8 cellular contexts compared by ENCODE assay signal in genomic region chrX:71534773-71535544, GRCh38. TPM values are rescaled to one million over a fixed set of nuclear protein-coding genes. Genes with fewer than 3 reads are reported as not detected.
DNase-seq lines count a peak whose midpoint lies in the region; ATAC-seq and TF ChIP-seq lines count a peak whose summit lies in the region.

No MANE protein-coding gene starts in this region.

- H3K27ac Mint-ChIP-seq in activated naive CD4-positive, alpha-beta T cell treated with anti-CD3 and anti-CD28 coated beads, Interleukin-2, amount 50 U/mL, for 24 hours = peak overlapping the region; percentile 100

- peaks cover 32% of the 10 kb centered on the region for H3K36me3 Mint-ChIP-seq in activated naive CD4-positive, alpha-beta T cell treated with anti-CD3 and anti-CD28 coated beads, Interleukin-2, amount 50 U/mL, for 24 hours

- peaks cover 0 to 6% (median 0%) of the 10 kb centered on the region in 4 donors for H3K36me3 ChIP-seq in upper lobe of left lung

- H3K4me3 Mint-ChIP-seq in activated naive CD4-positive, alpha-beta T cell treated with anti-CD3 and anti-CD28 coated beads, Interleukin-2, amount 50 U/mL, for 24 hours = peak overlapping the region; percentile 96

- no peak for TF ChIP-seq CTCF in astrocyte of the cerebellum (IDR thresholded peaks at IDR 0.05; ENCODE audit: low read depth, low read length, missing control alignments)
- no peak for TF ChIP-seq CTCF in upper lobe of left lung (IDR thresholded peaks at IDR 0.05)

- WGBS in upper lobe of left lung, 2 donors = 2 to 39% methylated on average over 9 of the region's 9 CpGs

- in situ Hi-C loops in astrocyte of the cerebellum (cut with HindIII; ENCODE audit: low sequenced_read_pairs) = no loop called here

- no peaks in the 10 kb centered on the region for H3K27me3 ChIP-seq in upper lobe of left lung

- H3K27ac ChIP-seq in upper lobe of left lung = peak overlapping the region; percentile 86 to 92 (median 89)

- no peaks in the 10 kb centered on the region for H3K9me3 Mint-ChIP-seq in activated naive CD4-positive, alpha-beta T cell treated with anti-CD3 and anti-CD28 coated beads, Interleukin-2, amount 50 U/mL, for 24 hours

- H3K27me3 Mint-ChIP-seq in activated naive CD4-positive, alpha-beta T cell treated with anti-CD3 and anti-CD28 coated beads, Interleukin-2, amount 50 U/mL, for 24 hours = no peaks in the 10 kb centered on the region

- TF ChIP-seq EP300 in upper lobe of left lung (IDR thresholded peaks at IDR 0.05) = no peak

- H3K4me3 ChIP-seq in astrocyte of the cerebellum (ENCODE audit: low read depth, low read length) (peak overlapping the region; percentile 70), upper lobe of left lung (peak overlapping the region; percentile 45 to 77 (median 65))

- TF ChIP-seq POLR2A in upper lobe of left lung (IDR thresholded peaks at IDR 0.05) = no peak

- peaks cover 10 to 20% (median 16%) of the 10 kb centered on the region in 4 donors for H3K4me1 ChIP-seq in upper lobe of left lung

- H3K9me3 ChIP-seq in upper lobe of left lung = peaks cover 0 to 4% (median 0%) of the 10 kb centered on the region in 4 donors

- ATAC-seq in upper lobe of left lung (ENCODE audit: low FRiP score in 2 of 2) = no peak
- ATAC-seq in HG03196 (IDR thresholded peaks at IDR 0.05; ENCODE audit: unreplicated experiment) = no peak
- ATAC-seq in GM18517 (IDR thresholded peaks at IDR 0.05; ENCODE audit: unreplicated experiment) = no peak

- H3K4me1 Mint-ChIP-seq in activated naive CD4-positive, alpha-beta T cell treated with anti-CD3 and anti-CD28 coated beads, Interleukin-2, amount 50 U/mL, for 24 hours = peaks cover 16% of the 10 kb centered on the region

- DNase-seq in activated naive CD4-positive, alpha-beta T cell treated with Interleukin-2 at 50 U/mL for 16 hours = no peak
- DNase-seq in astrocyte of the cerebellum (ENCODE audit: low read depth) (no peak), medulla oblongata (ENCODE audit: extremely low spot score) (peak; percentile 10), upper lobe of left lung (no peak), GM19240 (ENCODE audit: insufficient read length, low spot score) (no peak)

RNA-seq across cellular contexts. Expression of gene OGT, which starts 2.1 kb away (rescaled TPM):
- 100 to 1,000 TPM in 5 of 6 donors, 10 to 100 TPM in 1; 88.3 to 315 (median 159) TPM for total RNA-seq in upper lobe of left lung

RNA-seq across cellular contexts. Expression of gene GCNA, which starts 43.3 kb away (rescaled TPM):
- total RNA-seq in upper lobe of left lung = 1 to 10 TPM; 1.1 to 7.3 (median 2.9) TPM
